Comparison of ENCODE assay signal across 22 cellular contexts in genomic region chr17:27155866-27156265, GRCh38.
"Had no signal": no experiment of that assay in that cellular context is flagged by ENCODE, and none has a peak within 500 bp of the region (broad histone marks: within the 10 kb centered on the region; RNA-seq: fewer than 3 reads in every experiment).

No MANE protein-coding gene starts in this region.

- H3K4me3 ChIP-seq: colonic mucosa, thyroid gland had no signal

- DNase-seq: activated CD4-positive, alpha-beta T cell treated with anti-CD3 and anti-CD28 coated beads, Interleukin-2, amount 50 U/mL, for 1 hour; activated CD4-positive, CD25-positive, alpha-beta regulatory T cell treated with anti-CD3 and anti-CD28 coated beads, Interleukin-2, amount 50 U/mL, for 72 hours; activated naive CD4-positive, alpha-beta T cell; activated naive CD8-positive, alpha-beta T cell treated with anti-CD3 and anti-CD28 coated beads, Interleukin-2, amount 10 ng/mL, durations not matched to agents 7 days and 5 days; activated T-cell treated with anti-CD3 and anti-CD28 coated beads for 4 hours; anterior cingulate cortex; central memory CD4-positive, alpha-beta T cell; colonic mucosa; foreskin keratinocyte; glutamatergic neuron; hippocampal formation; left colon; mammary epithelial cell; nephron progenitor cell; nucleus accumbens; retina; stimulated activated CD4-positive, alpha-beta T cell treated with anti-CD3 and anti-CD28 coated beads, Interleukin-12 subunit alpha, Interleukin-12 subunit beta, amount 100 ng/mL, for 4 hours; stimulated activated CD4-positive, alpha-beta T cell treated with anti-CD3 and anti-CD28 coated beads, Interleukin-2, amount 100 ng/mL, for 24 hours; stimulated activated naive CD4-positive, alpha-beta T cell treated with Interleukin-2 at 50 U/mL for 16 hours; thyroid gland had no signal

- H3K36me3 ChIP-seq: colonic mucosa, thyroid gland had no signal

- FAIRE-seq: islet of Langerhans had no signal

- H3K27ac ChIP-seq: colonic mucosa, foreskin keratinocyte, thyroid gland, VCaP had no signal

- H3K9me3 ChIP-seq: colonic mucosa, thyroid gland had no signal

- ATAC-seq: foreskin keratinocyte, left colon had no signal

- H3K27me3 ChIP-seq: colonic mucosa, foreskin keratinocyte, thyroid gland had no signal

- H3K4me1 ChIP-seq: colonic mucosa, foreskin keratinocyte, thyroid gland had no signal
